8 cellular contexts compared by ENCODE assay signal in the genomic region with DNA sequence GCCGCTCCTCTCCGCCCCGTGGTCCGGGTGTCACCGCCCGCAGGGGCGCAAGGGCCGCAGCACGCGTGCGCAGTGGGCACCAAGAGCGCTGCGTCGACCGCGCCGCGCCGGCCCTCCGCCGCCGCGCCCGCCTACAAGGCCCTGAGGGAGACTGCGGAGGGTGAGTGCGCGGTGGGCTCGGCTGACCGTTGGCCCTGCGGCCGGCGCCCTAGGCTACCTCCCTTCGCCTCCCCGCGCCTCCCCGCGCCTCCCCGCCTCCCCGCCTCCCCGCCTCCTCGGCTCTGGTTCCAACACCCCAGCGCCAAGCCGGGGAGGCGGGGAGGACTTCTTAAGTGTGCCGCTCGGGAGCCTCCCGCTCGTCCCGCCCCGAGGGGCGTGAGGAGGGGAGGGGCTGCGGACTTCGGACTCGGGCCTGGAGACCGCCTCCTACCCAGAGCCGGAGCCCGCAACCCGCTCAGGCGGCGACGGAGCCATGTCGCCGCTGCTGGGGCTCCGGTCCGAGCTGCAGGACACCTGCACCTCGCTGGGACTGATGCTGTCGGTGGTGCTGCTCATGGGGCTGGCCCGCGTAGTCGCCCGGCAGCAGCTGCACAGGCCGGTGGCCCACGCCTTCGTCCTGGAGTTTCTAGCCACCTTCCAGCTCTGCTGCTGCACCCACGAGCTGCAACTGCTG. TPM values are rescaled to one million over a fixed set of nuclear protein-coding genes. Genes with fewer than 3 reads are reported as not detected.
DNase-seq lines count a peak whose midpoint lies in the region; ATAC-seq and TF ChIP-seq lines count a peak whose summit lies in the region.

A gene with protein sequence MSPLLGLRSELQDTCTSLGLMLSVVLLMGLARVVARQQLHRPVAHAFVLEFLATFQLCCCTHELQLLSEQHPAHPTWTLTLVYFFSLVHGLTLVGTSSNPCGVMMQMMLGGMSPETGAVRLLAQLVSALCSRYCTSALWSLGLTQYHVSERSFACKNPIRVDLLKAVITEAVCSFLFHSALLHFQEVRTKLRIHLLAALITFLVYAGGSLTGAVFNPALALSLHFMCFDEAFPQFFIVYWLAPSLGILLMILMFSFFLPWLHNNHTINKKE (plus strand): TSS at position 433 of the 673 bp plus-strand sequence. CDS start 40 bp downstream, at position 473.

- H3K4me1 Mint-ChIP-seq in T-helper 17 cell = peaks cover 14% of the 10 kb centered on the region

- TF ChIP-seq CTCF in GM13976 (IDR thresholded peaks at IDR 0.05; ENCODE audit: borderline replicate concordance, control extremely low read depth, extremely low read depth, insufficient read depth, missing control alignments) = no peak

- in situ Hi-C loops in GM13976 (cut with MboI; ENCODE audit: low sequenced_read_pairs, unreplicated experiment) = no loop called here

- peak within 1 kb of the TSS; percentile 92 for H3K4me3 Mint-ChIP-seq in T-helper 17 cell

- DNase-seq in GM13976 (ENCODE audit: low spot score) (peak; percentile 93), NCI-H128 (lab: John Stamatoyannopoulos, UW; ENCODE audit: unreplicated experiment) (peak; percentile 88), T-helper 17 cell (peak; percentile 11 to 33 (median 13)), astrocyte of the hippocampus (ENCODE audit: low read depth, low spot score) (peak; percentile 93), hypothalamus (lab: John Stamatoyannopoulos, UW) (peak in 50 of 51 donors; percentile 37 to 90 (median 78)), renal cortical epithelial cell (ENCODE audit: low read depth) (peak; percentile 66), OCI-M2 (lab: John Stamatoyannopoulos, UW; ENCODE audit: unreplicated experiment) (no peak)

- H3K27ac Mint-ChIP-seq in T-helper 17 cell = no peak within 1 kb of the TSS

- H3K27me3 Mint-ChIP-seq in T-helper 17 cell = peaks cover 22% of the 10 kb centered on the region

- H3K36me3 Mint-ChIP-seq in T-helper 17 cell (ENCODE audit: low read depth) = no peaks in the 10 kb centered on the region

- H3K9me3 ChIP-seq in T-helper 17 cell (ENCODE audit: control insufficient read depth, low read length, poor library complexity, severe bottlenecking) = no peaks in the 10 kb centered on the region

- ATAC-seq in HG02763 (IDR thresholded peaks at IDR 0.05; ENCODE audit: unreplicated experiment) = peak; percentile 87
- peak; percentile 73 for ATAC-seq in T-helper 17 cell

RNA-seq across cellular contexts. Expression of the gene that starts here (rescaled TPM):
- total RNA-seq in T-helper 17 cell (under 1 TPM in 1 of 2 donors, not detected in 1; 0.16 TPM), renal cortical epithelial cell (2.1 and 3.8 TPM in 2 replicates)

Comparison
In these comparisons a context has a peak if more than half of its experiments do, and no peak if none do; other contexts are left out.
1. Peak in DNase-seq and ATAC-seq in T-helper 17 cell; RNA of the gene not detected or under 1 TPM.